ENCODE assay signal across 1 cellular context in genomic region chr10:100081075-100082001, GRCh38.
TF ChIP-seq lines count a peak whose summit lies in the region.

TSS of gene CPN1 (minus strand) at chr10:100081869. CDS start at chr10:100081625, 244 bp downstream.

TF ChIP-seq in HepG2, 621 proteins besides CTCF, POLR2A, EP300 and RAD21 (continued from another document and continues in another):
- TF ChIP-seq NFKB2 (CRISPR knock-in tag; IDR thresholded peaks at IDR 0.05; ENCODE audit: borderline replicate concordance) (peak; percentile 40; the same call in 1 of the 2 replicates), ZNF263 (CRISPR knock-in tag; IDR thresholded peaks at IDR 0.05) (0 out of 2 replicates have a peak, but pooled peaks have one; percentile 40), TFDP1 (CRISPR knock-in tag; IDR thresholded peaks at IDR 0.05; ENCODE audit: borderline replicate concordance) (peak; percentile 53; the same call in 1 of the 2 replicates), GZF1 (CRISPR knock-in tag; IDR thresholded peaks at IDR 0.05) (peak; percentile 21; the same call in 1 of the 2 replicates), ZNF710 (CRISPR knock-in tag; IDR thresholded peaks at IDR 0.05; ENCODE audit: borderline replicate concordance) (peak; percentile 67; the same call in 1 of the 2 replicates), HNF1A (IDR thresholded peaks at IDR 0.05; ENCODE audit: low read depth) (peak; percentile 84), HNF1A (CRISPR knock-in tag; IDR thresholded peaks at IDR 0.05; ENCODE audit: borderline replicate concordance) (peak; percentile 26; the same call in 1 of the 2 replicates), TCF7 (IDR thresholded peaks at IDR 0.05; ENCODE audit: low read depth) (no peak; the same call in 1 of the 2 replicates), ZNF121 (CRISPR knock-in tag; IDR thresholded peaks at IDR 0.05) (no peak), ZNF292 (CRISPR knock-in tag; IDR thresholded peaks at IDR 0.05; ENCODE audit: borderline replicate concordance, low read depth) (peak; percentile 69; the same call in 1 of the 2 replicates), MYPOP (CRISPR knock-in tag; IDR thresholded peaks at IDR 0.05) (0 out of 2 replicates have a peak, but pooled peaks have one; percentile 12), ZNF616 (CRISPR knock-in tag; IDR thresholded peaks at IDR 0.05; ENCODE audit: low read depth) (no peak), BRD4 (CRISPR knock-in tag; IDR thresholded peaks at IDR 0.05) (no peak), ZNF704 (CRISPR knock-in tag; IDR thresholded peaks at IDR 0.05; ENCODE audit: borderline replicate concordance) (0 out of 2 replicates have a peak, but pooled peaks have one; percentile 18), PRDM4 (CRISPR knock-in tag; IDR thresholded peaks at IDR 0.05; ENCODE audit: borderline replicate concordance) (no peak), ARID5B (CRISPR knock-in tag; IDR thresholded peaks at IDR 0.05) (peak; percentile 43), FOSL1 (CRISPR knock-in tag; IDR thresholded peaks at IDR 0.05; ENCODE audit: borderline replicate concordance) (no peak), SKIL (CRISPR knock-in tag; IDR thresholded peaks at IDR 0.05; ENCODE audit: borderline replicate concordance) (no peak), ZNF232 (CRISPR knock-in tag; IDR thresholded peaks at IDR 0.05; ENCODE audit: borderline replicate concordance) (no peak), POGZ (CRISPR knock-in tag; IDR thresholded peaks at IDR 0.05) (no peak), ZNF580 (CRISPR knock-in tag; IDR thresholded peaks at IDR 0.05; ENCODE audit: borderline replicate concordance, low read depth) (peak; percentile 18; the same call in 1 of the 2 replicates), ASH2L (IDR thresholded peaks at IDR 0.05; ENCODE audit: insufficient read length, low read depth, low read length) (peak; percentile 23), NR1H2 (CRISPR knock-in tag; IDR thresholded peaks at IDR 0.05; ENCODE audit: borderline replicate concordance, low read depth) (peak; percentile 40; the same call in 1 of the 2 replicates), KLF16 (CRISPR knock-in tag; IDR thresholded peaks at IDR 0.05) (peak in 1 of 2 experiments; percentile 57; a peak in 1 of 4 replicates), USF2 (IDR thresholded peaks at IDR 0.05; ENCODE audit: low read depth, low read length) (no peak), USF2 (CRISPR knock-in tag; IDR thresholded peaks at IDR 0.05; ENCODE audit: borderline replicate concordance) (no peak)
